ENCODE assay signal across 35 cellular contexts in the genomic region with DNA sequence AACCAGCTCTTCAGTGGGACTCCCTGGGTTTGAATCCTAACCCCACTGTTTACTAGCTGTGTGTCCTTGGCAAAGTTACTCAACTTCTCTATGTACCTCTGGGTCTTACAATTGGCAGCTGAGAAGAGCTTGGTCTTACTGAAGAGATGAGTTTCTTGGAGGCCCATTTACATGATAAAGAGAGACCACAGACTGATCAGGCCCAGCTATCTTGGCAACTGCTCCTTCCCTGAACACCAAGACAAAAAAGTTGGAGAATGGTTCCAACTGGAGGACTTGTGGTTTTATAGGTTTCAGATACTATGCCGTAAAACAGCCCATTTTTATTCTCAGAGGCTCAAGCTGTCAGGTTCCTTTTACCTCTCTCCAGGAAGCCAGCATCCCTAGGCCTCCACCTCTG. TPM values are rescaled to one million over a fixed set of nuclear protein-coding genes. Genes with fewer than 3 reads are reported as not detected.
"Had no signal": no experiment of that assay in that cellular context is flagged by ENCODE, and none has a peak within 500 bp of the region (broad histone marks: within the 10 kb centered on the region; RNA-seq: fewer than 3 reads in every experiment).

No MANE protein-coding gene starts in this region.

- H3K27ac Mint-ChIP-seq: activated B cell treated with CpG ODN at 0.5 μM for 24 hours; activated CD4-positive, alpha-beta memory T cell treated with anti-CD3 and anti-CD28 coated beads, Interleukin-2, amount 10 ng/mL, durations not matched to agents 7 days and 5 days; activated CD8-positive, alpha-beta memory T cell treated with anti-CD3 and anti-CD28 coated beads, Interleukin-2, amount 10 ng/mL, durations not matched to agents 7 days and 5 days; activated naive CD4-positive, alpha-beta T cell treated with anti-CD3 and anti-CD28 coated beads, Interleukin-2, amount 10 ng/mL, durations not matched to agents 7 days and 5 days; activated naive CD8-positive, alpha-beta T cell; activated naive CD8-positive, alpha-beta T cell treated with anti-CD3 and anti-CD28 coated beads, Interleukin-2, amount 50 U/mL, for 24 hours; T-cell had no signal

- H3K4me1 ChIP-seq: Peyer's patch had no signal

- H3K36me3 Mint-ChIP-seq: activated CD8-positive, alpha-beta memory T cell treated with anti-CD3 and anti-CD28 coated beads, Interleukin-2, amount 10 ng/mL, durations not matched to agents 7 days and 5 days; activated naive CD4-positive, alpha-beta T cell treated with anti-CD3 and anti-CD28 coated beads, Interleukin-2, amount 10 ng/mL, durations not matched to agents 7 days and 5 days had no signal

- ATAC-seq: activated CD8-positive, alpha-beta memory T cell treated with anti-CD3 and anti-CD28 coated beads, Interleukin-2, amount 10 ng/mL, durations not matched to agents 7 days and 5 days; activated naive CD8-positive, alpha-beta T cell treated with anti-CD3 and anti-CD28 coated beads, Interleukin-2, amount 50 U/mL, for 24 hours; K562; PC-3; Right ventricle myocardium inferior; SK-N-SH treated with all-trans-retinoic acid at 6 μM for 48 hours; T-cell had no signal

- DNase-seq: activated B cell treated with CpG ODN at 0.5 μM for 24 hours; activated CD4-positive, alpha-beta memory T cell treated with anti-CD3 and anti-CD28 coated beads, Interleukin-2, amount 10 ng/mL, durations not matched to agents 7 days and 5 days; activated CD4-positive, alpha-beta T cell treated with anti-CD3 and anti-CD28 coated beads for 48 hours; activated CD4-positive, CD25-positive, alpha-beta regulatory T cell treated with anti-CD3 and anti-CD28 coated beads, Interleukin-2, amount 50 U/mL, for 72 hours; activated CD8-positive, alpha-beta memory T cell treated with anti-CD3 and anti-CD28 coated beads for 24 hours; activated CD8-positive, alpha-beta memory T cell treated with anti-CD3 and anti-CD28 coated beads, Interleukin-2, amount 10 ng/mL, durations not matched to agents 7 days and 5 days; activated CD8-positive, alpha-beta memory T cell treated with anti-CD3 and anti-CD28 coated beads, Interleukin-2, amount 50 U/mL, for 48 hours; activated effector memory CD4-positive, alpha-beta T cell treated with Interleukin-2 at 50 U/mL for 16 hours; activated naive CD4-positive, alpha-beta T cell treated with anti-CD3 and anti-CD28 coated beads, Interleukin-2, amount 10 ng/mL, durations not matched to agents 7 days and 5 days; activated naive CD8-positive, alpha-beta T cell treated with anti-CD3 and anti-CD28 coated beads, Interleukin-2, amount 50 U/mL, for 24 hours; activated T-cell treated with anti-CD3 and anti-CD28 coated beads, Interleukin-2, amount 50 U/mL, for 48 hours; anterior cingulate cortex; brain microvascular endothelial cell; central memory CD4-positive, alpha-beta T cell; Karpas-422; MG63; MV-4-11; NCI-H1092; NCI-H1436 treated with DMSO at 0.1 percent for 48 hours; NCI-H1694 treated with DMSO at 0.1 percent for 48 hours; NCI-H2029; NCI-H345; NCI-H524 treated with DMSO at 0.1 percent for 48 hours; PC-3; Peyer's patch; SIG-M5; T-cell; T-helper 2 cell; T-helper 9 cell had no signal

- H3K27me3 ChIP-seq: brain microvascular endothelial cell, MG63, Peyer's patch had no signal

- H3K27me3 Mint-ChIP-seq: activated B cell treated with CpG ODN at 0.5 μM for 24 hours; activated CD8-positive, alpha-beta memory T cell treated with anti-CD3 and anti-CD28 coated beads, Interleukin-2, amount 10 ng/mL, durations not matched to agents 7 days and 5 days; activated naive CD8-positive, alpha-beta T cell; activated naive CD8-positive, alpha-beta T cell treated with anti-CD3 and anti-CD28 coated beads, Interleukin-2, amount 50 U/mL, for 24 hours; T-cell had no signal

- H3K9me3 ChIP-seq: MG63, Peyer's patch had no signal

- H3K36me3 ChIP-seq: brain microvascular endothelial cell, MG63, Peyer's patch had no signal

- H3K4me3 Mint-ChIP-seq: activated B cell treated with CpG ODN at 0.5 μM for 24 hours; activated CD4-positive, alpha-beta memory T cell treated with anti-CD3 and anti-CD28 coated beads, Interleukin-2, amount 10 ng/mL, durations not matched to agents 7 days and 5 days; activated CD8-positive, alpha-beta memory T cell treated with anti-CD3 and anti-CD28 coated beads, Interleukin-2, amount 10 ng/mL, durations not matched to agents 7 days and 5 days; activated naive CD4-positive, alpha-beta T cell treated with anti-CD3 and anti-CD28 coated beads, Interleukin-2, amount 10 ng/mL, durations not matched to agents 7 days and 5 days; activated naive CD8-positive, alpha-beta T cell; activated naive CD8-positive, alpha-beta T cell treated with anti-CD3 and anti-CD28 coated beads, Interleukin-2, amount 50 U/mL, for 24 hours; T-cell had no signal

- H3K9me3 Mint-ChIP-seq: activated B cell treated with CpG ODN at 0.5 μM for 24 hours; activated CD4-positive, alpha-beta memory T cell treated with anti-CD3 and anti-CD28 coated beads, Interleukin-2, amount 10 ng/mL, durations not matched to agents 7 days and 5 days; activated naive CD4-positive, alpha-beta T cell treated with anti-CD3 and anti-CD28 coated beads, Interleukin-2, amount 10 ng/mL, durations not matched to agents 7 days and 5 days had no signal

- H3K27ac ChIP-seq: brain microvascular endothelial cell, Peyer's patch, RWPE1, VCaP had no signal

- H3K4me3 ChIP-seq: K562, MG63, Peyer's patch had no signal

- FAIRE-seq: K562 had no signal

RNA-seq across cellular contexts. Expression of gene CNIH3, which starts 24.8 kb away (rescaled TPM):
- total RNA-seq: Peyer's patch had no signal
